1 cellular context compared by ENCODE assay signal in the genomic region with DNA sequence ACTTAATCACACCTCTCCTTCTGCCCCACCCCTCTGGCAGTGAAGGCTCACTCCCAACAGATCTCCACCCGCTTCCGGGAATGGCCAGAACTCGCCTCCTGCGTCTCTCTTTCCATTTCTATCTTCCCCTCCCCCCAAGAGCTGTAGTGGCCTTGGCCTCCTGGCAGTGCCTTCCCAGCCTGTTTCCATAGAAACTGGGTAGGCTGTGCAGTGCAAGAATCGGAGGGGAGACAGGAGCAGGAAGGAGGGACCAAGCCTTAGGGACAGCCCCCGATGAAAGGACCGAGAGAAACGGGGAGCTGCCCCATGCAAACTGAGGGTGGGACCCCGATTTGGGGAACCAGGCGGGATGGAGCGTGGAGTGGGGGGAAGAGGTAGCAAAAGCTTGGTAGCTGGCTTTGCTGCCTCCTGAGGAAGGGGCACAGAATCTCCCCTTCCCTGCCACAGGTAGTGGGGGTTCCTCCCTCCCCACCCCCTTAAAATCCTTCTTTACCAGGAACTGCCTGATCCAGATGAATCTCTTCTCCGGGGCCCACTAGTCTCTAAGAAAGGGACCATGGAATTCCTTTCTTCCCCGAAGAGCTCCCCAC.
TF ChIP-seq lines count a peak whose summit lies in the region.

No MANE protein-coding gene starts in this region.

TF ChIP-seq in HepG2, 621 proteins besides CTCF, POLR2A, EP300 and RAD21 (continued from another document):
- TF ChIP-seq ZNF281 (CRISPR knock-in tag; IDR thresholded peaks at IDR 0.05; ENCODE audit: borderline replicate concordance) (peak; percentile 78; the same call in 1 of the 2 replicates), ZNF749 (CRISPR knock-in tag; IDR thresholded peaks at IDR 0.05; ENCODE audit: borderline replicate concordance) (no peak), ZNF274 (CRISPR knock-in tag; IDR thresholded peaks at IDR 0.05) (no peak), DRAP1 (CRISPR knock-in tag; IDR thresholded peaks at IDR 0.05) (no peak), RFX3 (CRISPR knock-in tag; IDR thresholded peaks at IDR 0.05) (0 out of 2 replicates have a peak, but pooled peaks have one; percentile 42)
